Comparison of ENCODE assay signal across 2 cellular contexts in the genomic region with DNA sequence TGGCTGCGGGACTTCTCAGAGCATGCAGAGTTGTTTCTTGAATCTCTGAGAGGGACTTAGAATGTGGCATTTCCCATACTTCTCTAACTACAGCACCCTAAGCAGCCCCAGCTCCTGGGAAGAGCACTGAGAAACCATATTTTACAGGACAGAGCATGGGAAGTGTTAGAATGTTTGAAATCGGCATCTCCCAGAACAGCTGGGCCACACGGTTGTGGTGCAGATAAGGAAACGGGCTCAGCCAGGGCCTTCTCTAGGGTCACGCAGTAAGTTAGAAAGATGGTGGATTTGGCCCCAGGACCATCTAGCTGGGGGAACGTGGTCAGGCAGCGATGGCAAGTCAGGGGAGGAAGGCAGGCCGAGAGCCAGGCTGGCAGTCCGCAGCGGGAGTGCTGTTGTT.
A peak's percentile ranks its signal among the peaks of the same experiment; 100 is the strongest.
TF ChIP-seq lines count a peak whose summit lies in the region.

No MANE protein-coding gene starts in this region.

TF ChIP-seq in HEK293, 187 proteins besides CTCF, POLR2A, EP300 and RAD21:
- TF ChIP-seq ZNF239 (tag by site-specific recombination; IDR thresholded peaks at IDR 0.05), result 0 out of 2 replicates have a peak, but pooled peaks have one; percentile 45
- no peak for TF ChIP-seq ZNF626 (tag by site-specific recombination; IDR thresholded peaks at IDR 0.05)

TF ChIP-seq in endothelial cell of umbilical vein, 7 proteins besides CTCF, POLR2A, EP300 and RAD21:
- no peak for TF ChIP-seq MYC (IDR thresholded peaks at IDR 0.05; ENCODE audit: low read depth, low read length)
- TF ChIP-seq FOS (IDR thresholded peaks at IDR 0.05; ENCODE audit: borderline replicate concordance, insufficient read depth, low read length), result no peak
- no peak for TF ChIP-seq JUN (IDR thresholded peaks at IDR 0.05; ENCODE audit: borderline replicate concordance, insufficient read depth, insufficient read length, low read depth)
- TF ChIP-seq, protein P1, sequence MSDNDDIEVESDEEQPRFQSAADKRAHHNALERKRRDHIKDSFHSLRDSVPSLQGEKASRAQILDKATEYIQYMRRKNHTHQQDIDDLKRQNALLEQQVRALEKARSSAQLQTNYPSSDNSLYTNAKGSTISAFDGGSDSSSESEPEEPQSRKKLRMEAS (IDR thresholded peaks at IDR 0.05; ENCODE audit: insufficient read depth, insufficient read length), result no peak
- TF ChIP-seq GATA2 (IDR thresholded peaks at IDR 0.05; ENCODE audit: insufficient read depth, insufficient read length, low read depth, low read length), result no peak
- no peak for TF ChIP-seq POLR2AphosphoS5 (IDR thresholded peaks at IDR 0.05; ENCODE audit: insufficient read depth, low read depth, low read length)
- no peak for TF ChIP-seq EZH2 (IDR thresholded peaks at IDR 0.05; ENCODE audit: borderline replicate concordance, low read depth, low read length, severe bottlenecking)
